In the genomic region with DNA sequence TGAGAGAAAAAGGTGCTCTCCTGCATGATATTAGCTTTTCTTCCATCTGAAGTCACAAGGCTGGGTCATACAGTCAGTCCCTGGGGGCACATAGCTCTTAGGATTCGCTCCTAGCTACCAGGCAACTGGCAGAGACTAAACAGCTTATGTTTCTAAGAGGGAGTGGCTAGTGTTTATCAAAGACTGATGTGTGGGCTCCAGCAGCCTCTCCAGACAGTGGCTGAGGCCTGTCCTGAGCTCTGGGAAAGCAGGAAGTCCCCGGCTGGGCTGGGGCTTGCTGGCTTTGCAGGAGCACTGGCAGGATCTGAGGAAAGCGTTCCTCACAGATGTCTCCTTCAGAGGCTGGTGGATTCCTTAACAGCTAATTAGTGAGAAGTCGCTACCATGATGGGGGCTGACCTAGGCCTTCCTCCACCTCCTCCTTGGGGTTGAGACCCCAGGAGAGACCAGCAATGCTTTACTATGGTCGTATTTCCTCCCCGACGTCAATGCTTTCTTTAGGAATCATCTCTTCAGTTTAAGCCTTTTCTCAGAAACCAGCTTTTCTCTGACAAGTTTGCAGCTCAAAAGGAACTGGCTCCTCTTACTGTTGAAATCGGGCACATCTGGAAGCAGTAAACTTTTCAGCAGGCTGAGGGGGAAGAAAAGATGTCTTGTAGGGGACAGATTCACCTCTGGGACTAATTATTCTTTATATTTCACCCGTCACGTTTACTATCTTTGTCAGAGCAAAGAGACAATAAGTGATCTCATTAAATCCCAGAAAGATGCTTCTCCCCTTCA, we compare ENCODE assay signal across 1 cellular context.
TF ChIP-seq lines count a peak whose summit lies in the region.

No MANE protein-coding gene starts in this region.

TF ChIP-seq in IMR-90, 13 proteins besides CTCF, POLR2A, EP300 and RAD21:
- TF ChIP-seq CEBPB (IDR thresholded peaks at IDR 0.05; ENCODE audit: low read depth, low read length) (no peak), CHD1 (IDR thresholded peaks at IDR 0.05; ENCODE audit: low read depth, low read length) (no peak), ELK1 (IDR thresholded peaks at IDR 0.05; ENCODE audit: borderline replicate concordance, low read depth, low read length) (no peak), NFE2L2 (IDR thresholded peaks at IDR 0.05; ENCODE audit: low read depth, low read length) (no peak), MXI1 (IDR thresholded peaks at IDR 0.05; ENCODE audit: borderline replicate concordance, low read depth, low read length) (no peak), USF2 (IDR thresholded peaks at IDR 0.05; ENCODE audit: low read depth, low read length) (no peak), RCOR1 (IDR thresholded peaks at IDR 0.05; ENCODE audit: insufficient replicate concordance, low read length) (no peak), SMC3 (IDR thresholded peaks at IDR 0.05; ENCODE audit: low read depth, low read length) (no peak), FOS (IDR thresholded peaks at IDR 0.05; ENCODE audit: low read depth, low read length) (no peak), BHLHE40 (IDR thresholded peaks at IDR 0.05; ENCODE audit: low read depth, low read length) (no peak), MAFK (IDR thresholded peaks at IDR 0.05; ENCODE audit: low read depth, low read length) (no peak), RFX5 (IDR thresholded peaks at IDR 0.05; ENCODE audit: low read depth, low read length) (no peak), MAZ (IDR thresholded peaks at IDR 0.05; ENCODE audit: borderline replicate concordance, low read depth, low read length) (no peak)
TF ChIP-seq in IMR-90: peak in this region for 0.
